26 cellular contexts compared by ENCODE assay signal in genomic region chr4:4884611-4885010, GRCh38.
"Had no signal": no experiment of that assay in that cellular context is flagged by ENCODE, and none has a peak within 500 bp of the region (broad histone marks: within the 10 kb centered on the region; RNA-seq: fewer than 3 reads in every experiment).

No MANE protein-coding gene starts in this region.

- H3K4me3 ChIP-seq: gastroesophageal sphincter, heart left ventricle, hepatocyte, left lung, mucosa of descending colon, prostate gland, right atrium auricular region, stomach, testis, tibial artery, uterus had no signal

- H2AFZ ChIP-seq: hepatocyte, parathyroid adenoma had no signal

- DNase-seq: effector CD8-positive, alpha-beta T cell; foreskin keratinocyte; heart left ventricle; left cardiac atrium; left lung; mesenchymal stem cell; mucosa of descending colon; naive B cell; stimulated activated CD4-positive, alpha-beta T cell treated with anti-CD3 and anti-CD28 coated beads, Interleukin-2, amount 100 ng/mL, for 24 hours; stimulated activated CD4-positive, alpha-beta T cell treated with anti-CD3 and anti-CD28 coated beads, Interleukin-4, amount 100 ng/mL, for 24 hours; stimulated activated naive CD4-positive, alpha-beta T cell treated with Interleukin-2 at 50 U/mL for 16 hours; stomach; testis; uterus had no signal

- H3K9me3 ChIP-seq: gastroesophageal sphincter, heart left ventricle, left lung, mucosa of descending colon, neutrophil, prostate gland, right atrium auricular region, stomach, testis, tibial artery, uterus had no signal

- H3K9ac ChIP-seq: parathyroid adenoma had no signal

- H3K4me1 ChIP-seq: foreskin keratinocyte, gastroesophageal sphincter, heart left ventricle, left lung, parathyroid adenoma, prostate gland, right atrium auricular region, stomach, testis, tibial artery, uterus had no signal

- H3K36me3 ChIP-seq: gastroesophageal sphincter, heart left ventricle, left lung, neutrophil, prostate gland, right atrium auricular region, stomach, tibial artery, uterus had no signal

- H3K27me3 ChIP-seq: right atrium auricular region, testis, uterus had no signal

- H3K27ac ChIP-seq: epithelial cell of prostate, foreskin keratinocyte, gastroesophageal sphincter, heart left ventricle, hepatocyte, left lung, neutrophil, parathyroid adenoma, prostate gland, right atrium auricular region, stomach, testis, tibial artery, uterus had no signal

- H3K4me2 ChIP-seq: hepatocyte had no signal

- H3K79me2 ChIP-seq: hepatocyte, parathyroid adenoma had no signal

- ATAC-seq: esophagus mucosa; foreskin keratinocyte; gastroesophageal sphincter; heart left ventricle; left cardiac atrium; left lung; mucosa of descending colon; natural killer cell treated with Interleukin-12 subunit alpha and Interleukin-12 subunit beta and Interleukin-15 and Interleukin-18, amount 100 ng/mL, for 72 hours; sciatic nerve; stimulated activated effector memory CD8-positive, alpha-beta T cell treated with anti-CD3 and anti-CD28 coated beads, Interleukin-12 subunit alpha, Interleukin-12 subunit beta, amount 100 ng/mL, for 72 hours had no signal
